Comparison of ENCODE assay signal across 7 cellular contexts in the genomic region with DNA sequence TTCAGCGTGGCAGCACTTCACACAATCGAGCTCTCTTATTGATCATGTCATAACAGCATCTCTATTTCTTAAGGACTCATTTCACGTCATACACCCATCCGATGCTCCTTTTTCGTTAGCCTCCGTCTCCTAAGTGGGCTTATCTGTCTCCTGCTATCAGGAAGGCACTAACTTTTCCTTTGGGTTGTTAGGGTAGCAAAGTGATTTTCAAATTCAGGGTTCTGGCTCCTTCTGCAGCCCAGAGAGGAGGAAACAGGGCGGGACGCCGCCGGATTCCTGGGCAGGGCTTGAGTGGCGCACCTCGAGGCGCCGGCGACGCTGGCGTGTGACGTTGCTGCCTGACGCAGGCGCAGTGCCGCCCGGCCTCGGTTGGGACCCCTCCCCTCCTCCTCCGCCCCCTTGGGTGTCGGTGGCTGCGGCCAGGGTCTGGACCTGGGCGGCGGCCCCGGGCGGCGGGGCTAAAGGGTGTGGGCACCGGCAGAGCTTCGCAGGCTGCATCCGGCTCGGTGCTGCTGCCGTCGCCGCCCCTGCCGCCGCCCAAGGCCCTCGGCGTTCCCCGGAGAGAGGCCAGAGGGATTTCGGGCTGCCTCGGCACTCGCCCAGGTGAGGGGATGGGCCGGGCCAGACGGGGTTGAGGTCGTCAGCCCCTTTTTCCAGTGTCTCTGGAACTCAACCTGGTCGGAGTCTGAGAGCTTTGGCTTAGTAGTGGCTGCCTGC.
A peak's percentile ranks its signal among the peaks of the same experiment; 100 is the strongest.
DNase-seq lines count a peak whose midpoint lies in the region; ATAC-seq lines count a peak whose summit lies in the region.

A gene with protein sequence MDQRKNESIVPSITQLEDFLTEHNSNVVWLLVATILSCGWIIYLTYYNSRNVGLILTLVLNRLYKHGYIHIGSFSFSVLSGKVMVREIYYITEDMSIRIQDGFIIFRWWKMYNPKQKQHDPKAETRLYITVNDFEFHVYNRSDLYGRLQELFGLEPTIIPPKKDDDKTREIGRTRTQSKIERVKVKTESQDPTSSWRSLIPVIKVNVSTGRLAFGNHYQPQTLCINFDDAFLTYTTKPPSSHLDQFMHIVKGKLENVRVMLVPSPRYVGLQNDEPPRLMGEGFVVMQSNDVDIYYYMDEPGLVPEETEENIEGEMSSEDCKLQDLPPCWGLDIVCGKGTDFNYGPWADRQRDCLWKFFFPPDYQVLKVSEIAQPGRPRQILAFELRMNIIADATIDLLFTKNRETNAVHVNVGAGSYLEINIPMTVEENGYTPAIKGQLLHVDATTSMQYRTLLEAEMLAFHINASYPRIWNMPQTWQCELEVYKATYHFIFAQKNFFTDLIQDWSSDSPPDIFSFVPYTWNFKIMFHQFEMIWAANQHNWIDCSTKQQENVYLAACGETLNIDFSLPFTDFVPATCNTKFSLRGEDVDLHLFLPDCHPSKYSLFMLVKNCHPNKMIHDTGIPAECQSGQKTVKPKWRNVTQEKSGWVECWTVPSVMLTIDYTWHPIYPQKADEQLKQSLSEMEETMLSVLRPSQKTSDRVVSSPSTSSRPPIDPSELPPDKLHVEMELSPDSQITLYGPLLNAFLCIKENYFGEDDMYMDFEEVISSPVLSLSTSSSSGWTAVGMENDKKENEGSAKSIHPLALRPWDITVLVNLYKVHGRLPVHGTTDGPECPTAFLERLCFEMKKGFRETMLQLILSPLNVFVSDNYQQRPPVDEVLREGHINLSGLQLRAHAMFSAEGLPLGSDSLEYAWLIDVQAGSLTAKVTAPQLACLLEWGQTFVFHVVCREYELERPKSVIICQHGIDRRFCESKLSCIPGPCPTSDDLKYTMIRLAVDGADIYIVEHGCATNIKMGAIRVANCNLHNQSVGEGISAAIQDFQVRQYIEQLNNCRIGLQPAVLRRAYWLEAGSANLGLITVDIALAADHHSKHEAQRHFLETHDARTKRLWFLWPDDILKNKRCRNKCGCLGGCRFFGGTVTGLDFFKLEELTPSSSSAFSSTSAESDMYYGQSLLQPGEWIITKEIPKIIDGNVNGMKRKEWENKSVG (N-terminal part only) (plus strand): TSS at position 350 of the 717 bp plus-strand sequence. CDS start 18,317 bp downstream, outside the sequence.

- ATAC-seq in GM18499 (IDR thresholded peaks at IDR 0.05; ENCODE audit: insufficient read depth, unreplicated experiment) (peak; percentile 82), HG02884 (IDR thresholded peaks at IDR 0.05; ENCODE audit: unreplicated experiment) (peak; percentile 94)

- DNase-seq in NCI-H1694 (lab: John Stamatoyannopoulos, UW): peak; percentile 39
- peak; percentile 82 for DNase-seq in T-helper 9 cell
- DNase-seq in astrocyte of the hippocampus (ENCODE audit: low read depth, low spot score): peak; percentile 96
- peak; percentile 79 to 84 for DNase-seq in hippocampal formation (lab: John Stamatoyannopoulos, UW)
- peak; percentile 96 for DNase-seq in retina

Comparison
In these comparisons a context has a peak if more than half of its experiments do, and no peak if none do; other contexts are left out.
1. Peak in every context shown above with its lines: DNase-seq and ATAC-seq.
2. DNase-seq: peak in every context shown above with its lines; median percentile 96 in astrocyte of the hippocampus; 96 in retina; 82 in T-helper 9 cell; 82 in hippocampal formation; 39 in NCI-H1694.